In genomic region chr17:18695143-18695542, GRCh38 we compare ENCODE assay signal across 15 cellular contexts. TPM values are rescaled to one million over a fixed set of nuclear protein-coding genes. Genes with fewer than 3 reads are reported as not detected.
"Had no signal": no experiment of that assay in that cellular context is flagged by ENCODE, and none has a peak within 500 bp of the region (broad histone marks: within the 10 kb centered on the region; RNA-seq: fewer than 3 reads in every experiment).

No MANE protein-coding gene starts in this region.

RNA-seq across cellular contexts. Expression of gene FBXW10, which starts 48.7 kb away (rescaled TPM):
- total RNA-seq: activated CD4-positive, alpha-beta memory T cell treated with anti-CD3 and anti-CD28 coated beads, Interleukin-2, amount 10 ng/mL, durations not matched to agents 7 days and 5 days; activated CD4-positive, alpha-beta T cell treated with anti-CD3 and anti-CD28 coated beads, Interleukin-2, amount 10 ng/mL, durations not matched to agents 7 days and 5 days; activated CD8-positive, alpha-beta memory T cell treated with anti-CD3 and anti-CD28 coated beads, Interleukin-2, amount 10 ng/mL, durations not matched to agents 7 days and 5 days; activated CD8-positive, alpha-beta T cell treated with anti-CD3 and anti-CD28 coated beads, Interleukin-2, amount 10 ng/mL, durations not matched to agents 7 days and 5 days; activated naive CD8-positive, alpha-beta T cell treated with anti-CD3 and anti-CD28 coated beads, Interleukin-2, amount 10 ng/mL, durations not matched to agents 7 days and 5 days; activated T-helper 2 cell treated with anti-CD3 and anti-CD28 coated beads, Interferon-gamma antibody, Interleukin-2, Interleukin-4, amounts not matched to agents 10 μg/mL and 5 μg/mL and 100 μg/mL, durations not matched to agents 14 hours and 24 hours and 36 hours; ascending aorta; bronchial epithelial cell; T-helper 17 cell; T-helper 2 cell treated with Interferon-gamma antibody and Interleukin-4, amounts not matched to agents 100 ng/mL and 5 ng/mL, for 36 hours; WTC11 had no signal

RNA-seq across cellular contexts. Expression of gene TBC1D28, which starts 51.0 kb away (rescaled TPM):
- total RNA-seq: activated CD4-positive, alpha-beta memory T cell treated with anti-CD3 and anti-CD28 coated beads, Interleukin-2, amount 10 ng/mL, durations not matched to agents 7 days and 5 days; activated CD4-positive, alpha-beta T cell treated with anti-CD3 and anti-CD28 coated beads for 36 hours; activated CD4-positive, alpha-beta T cell treated with anti-CD3 and anti-CD28 coated beads, Interleukin-2, amount 10 ng/mL, durations not matched to agents 7 days and 5 days; activated CD8-positive, alpha-beta memory T cell treated with anti-CD3 and anti-CD28 coated beads, Interleukin-2, amount 10 ng/mL, durations not matched to agents 7 days and 5 days; activated CD8-positive, alpha-beta T cell treated with anti-CD3 and anti-CD28 coated beads, Interleukin-2, amount 10 ng/mL, durations not matched to agents 7 days and 5 days; activated naive CD8-positive, alpha-beta T cell treated with anti-CD3 and anti-CD28 coated beads, Interleukin-2, amount 10 ng/mL, durations not matched to agents 7 days and 5 days; activated T-helper 2 cell treated with anti-CD3 and anti-CD28 coated beads, Interferon-gamma antibody, Interleukin-2, Interleukin-4, amounts not matched to agents 10 μg/mL and 5 μg/mL and 100 μg/mL, durations not matched to agents 14 hours and 24 hours and 36 hours; ascending aorta; cardiac muscle cell; T-helper 1 cell treated with Interleukin-12 subunit alpha and Interleukin-12 subunit beta and Interleukin-4 antibody, amounts not matched to agents 30 ng/mL and 1 ng/mL, for 36 hours; T-helper 17 cell; T-helper 2 cell treated with Interferon-gamma antibody and Interleukin-4, amounts not matched to agents 100 ng/mL and 5 ng/mL, for 36 hours had no signal
- polyA plus RNA-seq: adipose tissue, cardiac muscle cell had no signal
